In genomic region chr3:194284351-194284750, GRCh38 we compare ENCODE assay signal across 25 cellular contexts.
DNase-seq lines count a peak whose midpoint lies in the region; ATAC-seq and TF ChIP-seq lines count a peak whose summit lies in the region.
"Had no signal": no experiment of that assay in that cellular context is flagged by ENCODE, and none has a peak within 500 bp of the region (broad histone marks: within the 10 kb centered on the region; RNA-seq: fewer than 3 reads in every experiment).

No MANE protein-coding gene starts in this region.

- H3K9me3 ChIP-seq in heart left ventricle, result no peaks in the 10 kb centered on the region
- no peaks in the 10 kb centered on the region for H3K9me3 ChIP-seq in sigmoid colon
- H3K9me3 ChIP-seq: BE2C, SK-N-SH had no signal

- H3K36me3 ChIP-seq in heart left ventricle (no peaks in the 10 kb centered on the region), sigmoid colon (no peaks in the 10 kb centered on the region)
- H3K36me3 ChIP-seq: BE2C had no signal

- peaks cover 0 to 8% (median 2%) of the 10 kb centered on the region in 9 donors for H3K27me3 ChIP-seq in heart left ventricle
- H3K27me3 ChIP-seq in sigmoid colon, result no peaks in the 10 kb centered on the region
- H3K27me3 ChIP-seq: BE2C had no signal

- no peak overlapping the region for H3K27ac Mint-ChIP-seq in glutamatergic neuron (ENCODE audit: unreplicated experiment)
- H3K27ac Mint-ChIP-seq: CD8-positive, alpha-beta memory T cell had no signal

- H3K4me3 ChIP-seq in heart left ventricle, result no peak overlapping the region
- no peak overlapping the region for H3K4me3 ChIP-seq in sigmoid colon

- TF ChIP-seq CTCF in heart left ventricle (IDR thresholded peaks at IDR 0.05), result no peak
- no peak for TF ChIP-seq CTCF in glutamatergic neuron (IDR thresholded peaks at IDR 0.05; ENCODE audit: partially characterized antibody, unreplicated experiment)
- no peak for TF ChIP-seq CTCF in sigmoid colon (IDR thresholded peaks at IDR 0.05)

- TF ChIP-seq EP300 in sigmoid colon (IDR thresholded peaks at IDR 0.05), result no peak

- no peaks in the 10 kb centered on the region for H3K4me1 Mint-ChIP-seq in glutamatergic neuron (ENCODE audit: low read depth, unreplicated experiment)
- H3K4me1 Mint-ChIP-seq: CD14-positive monocyte; CD8-positive, alpha-beta memory T cell had no signal

- ATAC-seq in heart left ventricle (no peak), GM18498 (IDR thresholded peaks at IDR 0.05; ENCODE audit: unreplicated experiment) (no peak)

- H3K4me3 Mint-ChIP-seq in glutamatergic neuron (ENCODE audit: unreplicated experiment), result no peak overlapping the region
- H3K4me3 Mint-ChIP-seq: CD14-positive monocyte; CD8-positive, alpha-beta memory T cell had no signal

- H3K27me3 Mint-ChIP-seq in glutamatergic neuron (ENCODE audit: unreplicated experiment), result peaks cover 2% of the 10 kb centered on the region

- H3K9me3 Mint-ChIP-seq in glutamatergic neuron (ENCODE audit: unreplicated experiment), result no peaks in the 10 kb centered on the region
- H3K9me3 Mint-ChIP-seq: CD8-positive, alpha-beta memory T cell had no signal

- no peaks in the 10 kb centered on the region for H3K36me3 Mint-ChIP-seq in glutamatergic neuron (ENCODE audit: unreplicated experiment)
- H3K36me3 Mint-ChIP-seq: CD14-positive monocyte; CD8-positive, alpha-beta memory T cell had no signal

- H3K4me1 ChIP-seq in heart left ventricle (peaks cover 0 to 31% (median 10%) of the 10 kb centered on the region in 12 donors), sigmoid colon (peaks cover 0 to 26% (median 17%) of the 10 kb centered on the region in 4 donors)
- H3K4me1 ChIP-seq: BE2C had no signal

- peak overlapping the region in 1 of 12 donors; percentile 47 for H3K27ac ChIP-seq in heart left ventricle
- no peak overlapping the region for H3K27ac ChIP-seq in sigmoid colon
- H3K27ac ChIP-seq: KMS-11 had no signal

- WGBS in heart left ventricle, 4 donors, result 95 to 98% (median 98%) methylated on average over 5 of the region's 5 CpGs
- 91 to 96% methylated on average over 5 of the region's 5 CpGs for WGBS in sigmoid colon, 2 donors

- intact Hi-C loops in cardiac septum (cut with DNase I), result no loop called here
- intact Hi-C loops in heart left ventricle (cut with DNase I), result no loop called here
- intact Hi-C loops in sigmoid colon (cut with DNase I), result no loop called here

- TF ChIP-seq POLR2A in heart left ventricle (IDR thresholded peaks at IDR 0.05), result no peak
- no peak for TF ChIP-seq POLR2A in sigmoid colon (IDR thresholded peaks at IDR 0.05)

- peak; percentile 17 for DNase-seq in cardiac septum (ENCODE audit: low spot score)
- no peak for DNase-seq in heart left ventricle
- DNase-seq in glutamatergic neuron, result peak; percentile 0
- peak; percentile 40 for DNase-seq in sigmoid colon
- no peak for DNase-seq in NK-92 (lab: John Stamatoyannopoulos, UW; ENCODE audit: unreplicated experiment)
- DNase-seq in NCI-H526 treated with DMSO at 0.1 percent for 48 hours (lab: John Stamatoyannopoulos, UW), result no peak
- DNase-seq in NCI-H748 treated with DMSO at 0.1 percent for 48 hours (lab: John Stamatoyannopoulos, UW), result no peak
- DNase-seq: 8988T; ACHN; BE2C; CD8-positive, alpha-beta memory T cell; DMS 273 treated with DMSO at 0.1 percent for 48 hours; DND-41; GOT3; HCEC 1CT; IMR-90; MM.1S; NCI-H2029 treated with DMSO at 0.1 percent for 48 hours; NCI-H446 treated with DMSO at 0.1 percent for 48 hours; NCI-H526; OCI-M1; SK-N-SH had no signal

Comparison
In these comparisons a context has a peak if more than half of its experiments do, and no peak if none do; other contexts are left out.
1. DNase-seq: peak in cardiac septum (single experiment), glutamatergic neuron (single experiment) and sigmoid colon (single experiment); none in heart left ventricle (0 of 5), NK-92 (single experiment), NCI-H526 treated with DMSO at 0.1 percent for 48 hours (single experiment) and NCI-H748 treated with DMSO at 0.1 percent for 48 hours (single experiment).